27 cellular contexts compared by ENCODE assay signal in genomic region chrX:52217494-52218160, GRCh38. TPM values are rescaled to one million over a fixed set of nuclear protein-coding genes. Genes with fewer than 3 reads are reported as not detected.
DNase-seq lines count a peak whose midpoint lies in the region; ATAC-seq and TF ChIP-seq lines count a peak whose summit lies in the region.
"Had no signal": no experiment of that assay in that cellular context is flagged by ENCODE, and none has a peak within 500 bp of the region (broad histone marks: within the 10 kb centered on the region; RNA-seq: fewer than 3 reads in every experiment).

No MANE protein-coding gene starts in this region.

- H3K4me1 Mint-ChIP-seq in endodermal cell (no peaks in the 10 kb centered on the region), neural progenitor cell (no peaks in the 10 kb centered on the region)
- H3K4me1 Mint-ChIP-seq: activated T-helper 17 cell treated with anti-CD3 and anti-CD28 coated beads, Interleukin-2, amount 50 U/mL, for 72 hours; CD14-positive monocyte; naive thymus-derived CD4-positive, alpha-beta T cell had no signal

- H2AFZ ChIP-seq in neural progenitor cell (replicated peaks), result peak overlapping the region; percentile 50

- H3K27ac ChIP-seq in endodermal cell (ENCODE audit: low read depth, low read length), result no peak overlapping the region
- no peak overlapping the region for H3K27ac ChIP-seq in neural progenitor cell
- H3K27ac ChIP-seq: cardiac muscle cell, left ventricle myocardium inferior, testis had no signal

- no peak for ATAC-seq in GM18868 (IDR thresholded peaks at IDR 0.05; ENCODE audit: unreplicated experiment)
- no peak for ATAC-seq in GM18502 (IDR thresholded peaks at IDR 0.05; ENCODE audit: poor library complexity, unreplicated experiment)
- ATAC-seq: activated CD4-positive, CD25-positive, alpha-beta regulatory T cell treated with anti-CD3 and anti-CD28 coated beads, Interleukin-2, amount 50 U/mL, for 24 hours; activated T-helper 17 cell treated with anti-CD3 and anti-CD28 coated beads, Interleukin-2, amount 50 U/mL, for 72 hours; naive thymus-derived CD4-positive, alpha-beta T cell; Right ventricle myocardium inferior had no signal

- H3K36me3 ChIP-seq in NT2/D1 (ENCODE audit: insufficient read depth, insufficient read length, low read length) (no peaks in the 10 kb centered on the region), endodermal cell (ENCODE audit: control insufficient read depth, insufficient read depth, low read length) (no peaks in the 10 kb centered on the region), neural progenitor cell (no peaks in the 10 kb centered on the region)
- H3K36me3 ChIP-seq: cardiac muscle cell, left ventricle myocardium inferior had no signal

- H3K4me3 ChIP-seq in NT2/D1 (ENCODE audit: insufficient read length, low read depth) (no peak overlapping the region), endodermal cell (ENCODE audit: low read length) (no peak overlapping the region), neural progenitor cell (no peak overlapping the region)
- H3K4me3 ChIP-seq: cardiac muscle cell, left ventricle myocardium inferior, testis had no signal

- H3F3A ChIP-seq in neural progenitor cell (ENCODE audit: low read depth), result no peaks in the 10 kb centered on the region

- DNase-seq in ELF-1 (ENCODE audit: low read depth, low spot score), result peak; percentile 77
- DNase-seq in NT2/D1 (ENCODE audit: low read depth, low spot score), result peak; percentile 20
- peak; percentile 83 for DNase-seq in endodermal cell
- peak; percentile 38 for DNase-seq in neural progenitor cell (ENCODE audit: low spot score)
- no peak for DNase-seq in NCI-H524 treated with DMSO at 0.1 percent for 48 hours (lab: John Stamatoyannopoulos, UW)
- no peak for DNase-seq in hypothalamus (lab: John Stamatoyannopoulos, UW)
- DNase-seq: activated CD4-positive, alpha-beta memory T cell treated with anti-CD3 and anti-CD28 coated beads for 36 hours; activated CD8-positive, alpha-beta memory T cell treated with anti-CD3 and anti-CD28 coated beads, Interleukin-2, amount 50 U/mL, for 48 hours; Calu3; left ventricle myocardium inferior; naive thymus-derived CD4-positive, alpha-beta T cell; NCI-H2081 treated with DMSO at 0.1 percent for 48 hours; NCI-H82; stimulated activated CD4-positive, alpha-beta T cell treated with anti-CD3 and anti-CD28 coated beads, Interleukin-12 subunit alpha, Interleukin-12 subunit beta, amount 100 ng/mL, for 4 hours; stimulated activated CD4-positive, alpha-beta T cell treated with anti-CD3 and anti-CD28 coated beads, Interleukin-4, amount 100 ng/mL, for 24 hours; stimulated activated naive B cell treated with anti-CD40 and anti-IgM and Interleukin-4, amounts not matched to agents 10 μg/mL and 1 μg/mL and 100 μg/mL, for 72 hours; SW 1271; T1000; testis had no signal

- H3K4me2 ChIP-seq in neural progenitor cell, result no peak overlapping the region

- H3K4me3 Mint-ChIP-seq in endodermal cell, result no peak overlapping the region
- no peak overlapping the region for H3K4me3 Mint-ChIP-seq in neural progenitor cell
- H3K4me3 Mint-ChIP-seq: activated CD4-positive, alpha-beta memory T cell treated with anti-CD3 and anti-CD28 coated beads for 36 hours; activated naive CD8-positive, alpha-beta T cell; activated T-helper 17 cell treated with anti-CD3 and anti-CD28 coated beads, Interleukin-2, amount 50 U/mL, for 72 hours; CD14-positive monocyte; naive thymus-derived CD4-positive, alpha-beta T cell; stimulated activated naive B cell treated with anti-CD40 and anti-IgM and Interleukin-4, amounts not matched to agents 10 μg/mL and 1 μg/mL and 100 μg/mL, for 72 hours had no signal

- TF ChIP-seq CTCF in endodermal cell (conservative IDR thresholded peaks at IDR 0.05) (peak; percentile 68), neural progenitor cell (IDR thresholded peaks at IDR 0.05) (peak; percentile 43)

- H3K9me3 Mint-ChIP-seq in endodermal cell, result peaks cover 59% of the 10 kb centered on the region
- peaks cover 16% of the 10 kb centered on the region for H3K9me3 Mint-ChIP-seq in neural progenitor cell
- H3K9me3 Mint-ChIP-seq: activated CD4-positive, alpha-beta memory T cell treated with anti-CD3 and anti-CD28 coated beads for 36 hours; activated T-helper 17 cell treated with anti-CD3 and anti-CD28 coated beads, Interleukin-2, amount 50 U/mL, for 72 hours had no signal

- H3K9ac ChIP-seq in NT2/D1 (ENCODE audit: insufficient read length, low read depth), result no peak overlapping the region
- no peak overlapping the region for H3K9ac ChIP-seq in endodermal cell (ENCODE audit: extremely low read depth, low read length, poor library complexity, severe bottlenecking)
- no peak overlapping the region for H3K9ac ChIP-seq in neural progenitor cell

- H3K27ac Mint-ChIP-seq in endodermal cell (no peak overlapping the region), neural progenitor cell (no peak overlapping the region)
- H3K27ac Mint-ChIP-seq: activated CD4-positive, alpha-beta memory T cell treated with anti-CD3 and anti-CD28 coated beads for 36 hours; activated naive CD8-positive, alpha-beta T cell; activated T-helper 17 cell treated with anti-CD3 and anti-CD28 coated beads, Interleukin-2, amount 50 U/mL, for 72 hours; CD14-positive monocyte; naive thymus-derived CD4-positive, alpha-beta T cell; stimulated activated naive B cell treated with anti-CD40 and anti-IgM and Interleukin-4, amounts not matched to agents 10 μg/mL and 1 μg/mL and 100 μg/mL, for 72 hours had no signal

- no peaks in the 10 kb centered on the region for H3K36me3 Mint-ChIP-seq in endodermal cell (ENCODE audit: low read depth)
- no peaks in the 10 kb centered on the region for H3K36me3 Mint-ChIP-seq in neural progenitor cell
- H3K36me3 Mint-ChIP-seq: activated CD4-positive, alpha-beta memory T cell treated with anti-CD3 and anti-CD28 coated beads for 36 hours; CD14-positive monocyte had no signal

- H3K9me3 ChIP-seq in NT2/D1 (ENCODE audit: insufficient read depth, low read length) (peaks cover 12% of the 10 kb centered on the region; the same call in 1 of the 2 replicates), endodermal cell (ENCODE audit: control insufficient read depth, low read length) (peaks cover 14% of the 10 kb centered on the region), neural progenitor cell (ENCODE audit: low read depth) (peaks cover 7% of the 10 kb centered on the region)
- H3K9me3 ChIP-seq: left ventricle myocardium inferior, testis had no signal

- no peaks in the 10 kb centered on the region for H4K20me1 ChIP-seq in neural progenitor cell (ENCODE audit: low read depth)

- H3K27me3 Mint-ChIP-seq in endodermal cell (ENCODE audit: insufficient read depth) (peaks cover 3% of the 10 kb centered on the region), neural progenitor cell (ENCODE audit: insufficient read depth, low read depth) (peaks cover 2% of the 10 kb centered on the region)

- no peaks in the 10 kb centered on the region for H3K4me1 ChIP-seq in NT2/D1 (ENCODE audit: insufficient read depth, insufficient read length)
- no peaks in the 10 kb centered on the region for H3K4me1 ChIP-seq in endodermal cell (ENCODE audit: control insufficient read depth, insufficient read depth, low read length)
- H3K4me1 ChIP-seq in neural progenitor cell, result peaks cover 6% of the 10 kb centered on the region
- H3K4me1 ChIP-seq: left ventricle myocardium inferior, testis had no signal

- H3K79me2 ChIP-seq in neural progenitor cell (ENCODE audit: low read depth), result no peaks in the 10 kb centered on the region

- H3K27me3 ChIP-seq in NT2/D1 (ENCODE audit: insufficient read depth, insufficient read length) (no peaks in the 10 kb centered on the region), endodermal cell (ENCODE audit: control insufficient read depth, insufficient read depth, low read length, poor library complexity, severe bottlenecking) (no peaks in the 10 kb centered on the region), neural progenitor cell (no peaks in the 10 kb centered on the region)
- H3K27me3 ChIP-seq: cardiac muscle cell, testis had no signal

- WGBS in endodermal cell (ENCODE audit: insufficient coverage in 1 of 2, insufficient read length in 1 of 2), 2 experiments, result 64% methylated on average over 2 of the region's 2 CpGs; no CpG with 5 or more reads in 1 of the 2 experiments

RNA-seq across cellular contexts. Expression of gene MAGED4, which starts 32.9 kb away (rescaled TPM):
- total RNA-seq in endodermal cell (10 to 100 TPM; 74.5 to 78.4 TPM), neural progenitor cell (ENCODE audit: low replicate concordance) (48.2 and 68.0 TPM in 2 replicates)
- polyA plus RNA-seq in endodermal cell (2013, experiment 1 of 2), result 100 TPM
- 95.6 TPM for polyA plus RNA-seq in endodermal cell (2013, experiment 2 of 2)
- polyA plus RNA-seq: CD14-positive monocyte had no signal

Comparison
In these comparisons a context has a peak if more than half of its experiments do, and no peak if none do; other contexts are left out.
1. DNase-seq: peak in ELF-1 (single experiment), NT2/D1 (single experiment), endodermal cell (single experiment) and neural progenitor cell (single experiment); none in NCI-H524 treated with DMSO at 0.1 percent for 48 hours (single experiment) and hypothalamus (0 of 51).